In the genomic region with DNA sequence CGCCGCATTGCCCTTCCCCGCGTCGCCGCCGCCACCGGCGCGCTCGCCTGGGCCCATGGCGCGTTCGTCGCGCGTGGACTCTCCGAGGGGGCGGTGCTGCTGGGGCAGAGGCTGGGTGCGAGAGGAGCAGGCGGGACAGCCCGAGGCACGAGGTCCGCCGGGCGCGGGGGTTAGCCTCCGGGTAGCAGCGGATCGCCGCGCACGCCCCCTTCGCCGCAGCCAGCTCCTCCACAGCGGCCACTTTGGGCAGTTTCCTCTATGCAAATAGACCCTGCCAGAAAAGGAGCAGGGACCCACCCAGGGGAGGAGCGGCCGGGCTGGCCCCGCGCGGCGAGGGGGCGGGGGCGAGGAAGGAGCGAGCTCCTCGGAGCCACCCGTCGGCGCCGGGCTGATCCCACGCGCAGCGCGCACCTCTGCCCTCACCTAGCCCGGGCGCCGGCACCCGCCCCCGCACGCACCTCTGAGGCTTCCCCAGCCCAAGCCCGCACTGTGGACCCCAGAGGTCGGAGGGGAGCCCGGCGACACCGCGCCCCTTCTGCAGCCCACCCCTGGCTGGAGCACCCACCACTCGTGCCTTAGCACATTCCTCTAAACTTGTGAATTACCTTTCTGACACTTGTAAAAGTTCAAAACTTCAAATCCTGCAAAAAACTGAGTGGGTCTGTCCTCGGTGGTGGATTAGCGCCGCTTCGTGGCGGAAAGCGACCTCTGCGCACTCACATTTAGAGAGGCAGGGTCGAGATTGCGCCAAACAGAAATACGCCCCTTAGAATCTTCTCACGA, we compare ENCODE assay signal across 8 cellular contexts. TPM values are rescaled to one million over a fixed set of nuclear protein-coding genes. Genes with fewer than 3 reads are reported as not detected.
A peak's percentile ranks its signal among the peaks of the same experiment; 100 is the strongest.
DNase-seq lines count a peak whose midpoint lies in the region; ATAC-seq and TF ChIP-seq lines count a peak whose summit lies in the region.

Gene COL23A1 (minus strand): TSS at position 253 of the 783 bp plus-strand sequence.

- H2AFZ ChIP-seq in mammary epithelial cell (ENCODE audit: low read depth, low read length): peak within 1 kb of the TSS; percentile 88

- BruUV-seq in mammary epithelial cell (replicated peaks; lab: Mats Ljungman, UMichigan): no TSS peak

- dilution Hi-C loops in mammary epithelial cell (cut with HindIII; ENCODE audit: low sequenced_read_pairs): no loop called here

- peaks cover 7% of the 10 kb centered on the region for H3K4me1 ChIP-seq in CD4-positive, alpha-beta memory T cell (ENCODE audit: insufficient read depth, low read length)
- H3K4me1 ChIP-seq in mammary epithelial cell (ENCODE audit: insufficient read depth, low read length): peaks cover 25% of the 10 kb centered on the region
- peaks cover 13 to 28% (median 22%) of the 10 kb centered on the region in 3 donors for H3K4me1 ChIP-seq in skeletal muscle tissue (ENCODE audit: control insufficient read depth in 3 of 3, insufficient read depth in 3 of 3, low read length in 3 of 3)

- peak; percentile 43 to 77 for TF ChIP-seq CTCF in mammary epithelial cell (conservative IDR thresholded peaks at IDR 0.05 in 1 of 2, IDR thresholded peaks at IDR 0.05 in 1 of 2; ENCODE audit: extremely low read depth in 1 of 2, insufficient read depth in 1 of 2, low read depth in 1 of 2, low read length in 2 of 2)

- ATAC-seq in HG02642 (IDR thresholded peaks at IDR 0.05; ENCODE audit: poor library complexity, unreplicated experiment): peak; percentile 58
- no peak for ATAC-seq in HG03565 (IDR thresholded peaks at IDR 0.05; ENCODE audit: unreplicated experiment)

- intact Hi-C loops in CD4-positive, alpha-beta memory T cell (cut with micrococcal nuclease): no loop called here
- intact Hi-C loops in mammary epithelial cell (cut with micrococcal nuclease): loop anchor here (1.0 kb wide), 1 partner anchor 356 kb away; no protein-coding TSS in a partner anchor

- CTCF ChIA-PET in CD4-positive, alpha-beta memory T cell (lab: Charles Lee; ENCODE audit: partially characterized antibody): no interaction called here
- CTCF ChIA-PET in mammary epithelial cell (lab: Charles Lee; ENCODE audit: low non-redundant PET): interaction anchor here (0.5 kb wide), 1 partner anchor 215 kb away, joined by 3 read pairs; no protein-coding TSS in a partner anchor

- H3K4me2 ChIP-seq in mammary epithelial cell (ENCODE audit: insufficient read depth, low read depth, low read length): peak within 1 kb of the TSS; percentile 98

- H3K4me3 ChIP-seq in CD4-positive, alpha-beta memory T cell (ENCODE audit: low read length in 2 of 2): peak within 1 kb of the TSS in 1 of 2 donors; percentile 34
- H3K4me3 ChIP-seq in mammary epithelial cell (replicated peaks in 1 of 3; ENCODE audit: insufficient read depth in 1 of 3, low read depth in 2 of 3, low read length in 3 of 3) (peak within 1 kb of the TSS; percentile 37 to 60 (median 49)), skeletal muscle tissue (ENCODE audit: low read length in 3 of 3) (peak within 1 kb of the TSS; percentile 55 to 72 (median 60))

- peak; percentile 12 to 47 (median 16) for DNase-seq in CD4-positive, alpha-beta memory T cell
- peak; percentile 33 for DNase-seq in mammary epithelial cell
- DNase-seq in iPS-NIHi7 (ENCODE audit: extremely low spot score): peak; percentile 79
- DNase-seq in HK-2 (ENCODE audit: unreplicated experiment): no peak

- 3% methylated on average over 41 of the region's 78 CpGs for WGBS in mammary epithelial cell (ENCODE audit: low coverage, missing lambda C conversion rate)

- peaks cover 23% of the 10 kb centered on the region for H3K27me3 ChIP-seq in CD4-positive, alpha-beta memory T cell (ENCODE audit: insufficient read depth, low read length)
- H3K27me3 ChIP-seq in mammary epithelial cell (ENCODE audit: insufficient read depth, low read length) (no peaks in the 10 kb centered on the region), skeletal muscle tissue (ENCODE audit: control insufficient read depth in 3 of 3, insufficient read depth in 3 of 3, low read length in 3 of 3) (peaks cover 3 to 14% (median 9%) of the 10 kb centered on the region in 3 donors)

- H3K36me3 Mint-ChIP-seq in CD4-positive, alpha-beta memory T cell: peaks cover 9 to 14% of the 10 kb centered on the region in 2 donors
- peaks cover 12% of the 10 kb centered on the region for H3K36me3 Mint-ChIP-seq in T-helper 1 cell treated with Interleukin-12 subunit alpha and Interleukin-12 subunit beta and Interleukin-4 antibody, amounts not matched to agents 30 μg/mL and 1 μg/mL, for 36 hours (ENCODE audit: low read depth)

- H4K20me1 ChIP-seq in mammary epithelial cell (ENCODE audit: insufficient read depth, low read length): no peaks in the 10 kb centered on the region

- peaks cover 0 to 22% (median 15%) of the 10 kb centered on the region in 8 donors for H3K9me3 Mint-ChIP-seq in CD4-positive, alpha-beta memory T cell
- peaks cover 15% of the 10 kb centered on the region for H3K9me3 Mint-ChIP-seq in T-helper 1 cell treated with Interleukin-12 subunit alpha and Interleukin-12 subunit beta and Interleukin-4 antibody, amounts not matched to agents 30 μg/mL and 1 μg/mL, for 36 hours

- H3K4me1 Mint-ChIP-seq in CD4-positive, alpha-beta memory T cell: peaks cover 5 to 24% (median 11%) of the 10 kb centered on the region in 4 donors
- peaks cover 3% of the 10 kb centered on the region for H3K4me1 Mint-ChIP-seq in T-helper 1 cell treated with Interleukin-12 subunit alpha and Interleukin-12 subunit beta and Interleukin-4 antibody, amounts not matched to agents 30 μg/mL and 1 μg/mL, for 36 hours (ENCODE audit: low read depth)

- POLR2A ChIA-PET in CD4-positive, alpha-beta memory T cell (lab: Charles Lee; ENCODE audit: partially characterized antibody): interaction anchor here (0.9 kb wide), 1 partner anchor 36 kb away, joined by 3 read pairs; the partner anchor contains the start of gene CLK4

- H3K9ac ChIP-seq in mammary epithelial cell (ENCODE audit: insufficient read depth, low read length) (no peak within 1 kb of the TSS), skeletal muscle tissue (ENCODE audit: low read depth in 1 of 3, low read length in 3 of 3) (peak within 1 kb of the TSS; percentile 60 to 81 (median 76))

- H3K27ac Mint-ChIP-seq in CD4-positive, alpha-beta memory T cell: peak within 1 kb of the TSS in 2 of 7 donors; percentile 6 to 30
- no peak within 1 kb of the TSS for H3K27ac Mint-ChIP-seq in T-helper 1 cell treated with Interleukin-12 subunit alpha and Interleukin-12 subunit beta and Interleukin-4 antibody, amounts not matched to agents 30 μg/mL and 1 μg/mL, for 36 hours

- H3K36me3 ChIP-seq in CD4-positive, alpha-beta memory T cell (ENCODE audit: insufficient read depth, low read length): no peaks in the 10 kb centered on the region
- H3K36me3 ChIP-seq in mammary epithelial cell (ENCODE audit: insufficient read depth, low read length) (no peaks in the 10 kb centered on the region), skeletal muscle tissue (ENCODE audit: control insufficient read depth in 3 of 3, insufficient read depth in 3 of 3, low read length in 3 of 3) (peaks cover 2 to 3% (median 3%) of the 10 kb centered on the region in 3 donors)

- peaks cover 0 to 12% of the 10 kb centered on the region in 2 donors for H3K9me3 ChIP-seq in CD4-positive, alpha-beta memory T cell (ENCODE audit: control insufficient read depth in 1 of 2, low read length in 2 of 2)
- H3K9me3 ChIP-seq in mammary epithelial cell (replicated peaks; ENCODE audit: insufficient read depth, low read length) (peaks cover 4% of the 10 kb centered on the region), skeletal muscle tissue (ENCODE audit: control insufficient read depth in 3 of 3, low read length in 3 of 3) (peaks cover 0 to 5% (median 3%) of the 10 kb centered on the region in 3 donors)

- peaks cover 37 to 45% of the 10 kb centered on the region in 2 donors for H3K27me3 Mint-ChIP-seq in CD4-positive, alpha-beta memory T cell
- peaks cover 52% of the 10 kb centered on the region for H3K27me3 Mint-ChIP-seq in T-helper 1 cell treated with Interleukin-12 subunit alpha and Interleukin-12 subunit beta and Interleukin-4 antibody, amounts not matched to agents 30 μg/mL and 1 μg/mL, for 36 hours (ENCODE audit: low read depth)

- no peak within 1 kb of the TSS for H3K27ac ChIP-seq in CD4-positive, alpha-beta memory T cell (ENCODE audit: low read depth, low read length)
- H3K27ac ChIP-seq in mammary epithelial cell (ENCODE audit: insufficient read depth, low read depth, low read length): no peak within 1 kb of the TSS
- peak within 1 kb of the TSS; percentile 70 for H3K27ac ChIP-seq in skeletal muscle tissue (ENCODE audit: low read depth, low read length)

- in situ Hi-C loops in mammary epithelial cell (cut with MboI; ENCODE audit: low sequenced_read_pairs in 2 of 2): loop anchor here in 1 of 2 donors (25.0 kb wide), 1 partner anchor 303 kb away; no protein-coding TSS in a partner anchor

- no peaks in the 10 kb centered on the region for H3K79me2 ChIP-seq in mammary epithelial cell (ENCODE audit: insufficient read depth, low read length)

- peak within 1 kb of the TSS; percentile 68 to 81 (median 78) for H3K4me3 Mint-ChIP-seq in CD4-positive, alpha-beta memory T cell
- peak within 1 kb of the TSS; percentile 77 for H3K4me3 Mint-ChIP-seq in T-helper 1 cell treated with Interleukin-12 subunit alpha and Interleukin-12 subunit beta and Interleukin-4 antibody, amounts not matched to agents 30 μg/mL and 1 μg/mL, for 36 hours

RNA-seq across cellular contexts. Expression of gene COL23A1, which starts in this region (rescaled TPM):
- total RNA-seq in CD4-positive, alpha-beta memory T cell: under 1 TPM; 0.17 to 0.25 TPM
- not detected for polyA plus RNA-seq in CD4-positive, alpha-beta memory T cell
- total RNA-seq in mammary epithelial cell (under 1 TPM; 0.33 to 0.54 TPM), skeletal muscle tissue (0.52 TPM)
- polyA plus RNA-seq in mammary epithelial cell: 0.02 TPM
- polyA minus RNA-seq in mammary epithelial cell: not detected

Comparison
In these comparisons a context has a peak if more than half of its experiments do, and no peak if none do; other contexts are left out.
1. Peak in DNase-seq in CD4-positive, alpha-beta memory T cell; RNA of the gene not detected or under 1 TPM.
2. Peak in DNase-seq, H3K4me3 ChIP-seq and H3K4me2 ChIP-seq in mammary epithelial cell; RNA of the gene not detected or under 1 TPM.